In genomic region chr19:18541992-18542935, GRCh38 we compare ENCODE assay signal across 2 cellular contexts.
TF ChIP-seq lines count a peak whose summit lies in the region.

No MANE protein-coding gene starts in this region.

TF ChIP-seq in HEK293, 187 proteins besides CTCF, POLR2A, EP300 and RAD21 (continued from another document):
- TF ChIP-seq, protein P1, sequence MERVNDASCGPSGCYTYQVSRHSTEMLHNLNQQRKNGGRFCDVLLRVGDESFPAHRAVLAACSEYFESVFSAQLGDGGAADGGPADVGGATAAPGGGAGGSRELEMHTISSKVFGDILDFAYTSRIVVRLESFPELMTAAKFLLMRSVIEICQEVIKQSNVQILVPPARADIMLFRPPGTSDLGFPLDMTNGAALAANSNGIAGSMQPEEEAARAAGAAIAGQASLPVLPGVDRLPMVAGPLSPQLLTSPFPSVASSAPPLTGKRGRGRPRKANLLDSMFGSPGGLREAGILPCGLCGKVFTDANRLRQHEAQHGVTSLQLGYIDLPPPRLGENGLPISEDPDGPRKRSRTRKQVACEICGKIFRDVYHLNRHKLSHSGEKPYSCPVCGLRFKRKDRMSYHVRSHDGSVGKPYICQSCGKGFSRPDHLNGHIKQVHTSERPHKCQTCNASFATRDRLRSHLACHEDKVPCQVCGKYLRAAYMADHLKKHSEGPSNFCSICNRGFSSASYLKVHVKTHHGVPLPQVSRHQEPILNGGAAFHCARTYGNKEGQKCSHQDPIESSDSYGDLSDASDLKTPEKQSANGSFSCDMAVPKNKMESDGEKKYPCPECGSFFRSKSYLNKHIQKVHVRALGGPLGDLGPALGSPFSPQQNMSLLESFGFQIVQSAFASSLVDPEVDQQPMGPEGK (tag by site-specific recombination; IDR thresholded peaks at IDR 0.05) = peak; percentile 76
- TF ChIP-seq ZNF398 (tag by site-specific recombination; IDR thresholded peaks at IDR 0.05) (peak; percentile 82; the same call in 1 of the 2 replicates), YY2 (tag by site-specific recombination; IDR thresholded peaks at IDR 0.05) (no peak), OSR2 (tag by site-specific recombination; IDR thresholded peaks at IDR 0.05) (no peak), YY1 (tag by site-specific recombination; IDR thresholded peaks at IDR 0.05) (0 out of 2 replicates have a peak, but pooled peaks have one; percentile 33), SCRT1 (tag by site-specific recombination; IDR thresholded peaks at IDR 0.05; ENCODE audit: borderline replicate concordance) (no peak), KLF7 (tag by site-specific recombination; IDR thresholded peaks at IDR 0.05; ENCODE audit: borderline replicate concordance) (no peak)
- TF ChIP-seq, protein P2, sequence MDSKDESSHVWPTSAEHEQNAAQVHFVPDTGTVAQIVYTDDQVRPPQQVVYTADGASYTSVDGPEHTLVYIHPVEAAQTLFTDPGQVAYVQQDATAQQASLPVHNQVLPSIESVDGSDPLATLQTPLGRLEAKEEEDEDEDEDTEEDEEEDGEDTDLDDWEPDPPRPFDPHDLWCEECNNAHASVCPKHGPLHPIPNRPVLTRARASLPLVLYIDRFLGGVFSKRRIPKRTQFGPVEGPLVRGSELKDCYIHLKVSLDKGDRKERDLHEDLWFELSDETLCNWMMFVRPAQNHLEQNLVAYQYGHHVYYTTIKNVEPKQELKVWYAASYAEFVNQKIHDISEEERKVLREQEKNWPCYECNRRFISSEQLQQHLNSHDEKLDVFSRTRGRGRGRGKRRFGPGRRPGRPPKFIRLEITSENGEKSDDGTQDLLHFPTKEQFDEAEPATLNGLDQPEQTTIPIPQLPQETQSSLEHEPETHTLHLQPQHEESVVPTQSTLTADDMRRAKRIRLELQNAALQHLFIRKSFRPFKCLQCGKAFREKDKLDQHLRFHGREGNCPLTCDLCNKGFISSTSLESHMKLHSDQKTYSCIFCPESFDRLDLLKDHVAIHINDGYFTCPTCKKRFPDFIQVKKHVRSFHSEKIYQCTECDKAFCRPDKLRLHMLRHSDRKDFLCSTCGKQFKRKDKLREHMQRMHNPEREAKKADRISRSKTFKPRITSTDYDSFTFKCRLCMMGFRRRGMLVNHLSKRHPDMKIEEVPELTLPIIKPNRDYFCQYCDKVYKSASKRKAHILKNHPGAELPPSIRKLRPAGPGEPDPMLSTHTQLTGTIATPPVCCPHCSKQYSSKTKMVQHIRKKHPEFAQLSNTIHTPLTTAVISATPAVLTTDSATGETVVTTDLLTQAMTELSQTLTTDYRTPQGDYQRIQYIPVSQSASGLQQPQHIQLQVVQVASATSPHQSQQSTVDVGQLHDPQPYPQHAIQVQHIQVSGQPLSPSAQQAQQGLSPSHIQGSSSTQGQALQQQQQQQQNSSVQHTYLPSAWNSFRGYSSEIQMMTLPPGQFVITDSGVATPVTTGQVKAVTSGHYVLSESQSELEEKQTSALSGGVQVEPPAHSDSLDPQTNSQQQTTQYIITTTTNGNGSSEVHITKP (tag by site-specific recombination; IDR thresholded peaks at IDR 0.05) = peak; percentile 72

TF ChIP-seq in WTC11, 78 proteins besides CTCF, POLR2A, EP300 and RAD21 (continued from another document):
- TF ChIP-seq STAT6 (CRISPR knock-in tag; conservative IDR thresholded peaks at IDR 0.05; ENCODE audit: low read depth) = no peak
